In the genomic region with DNA sequence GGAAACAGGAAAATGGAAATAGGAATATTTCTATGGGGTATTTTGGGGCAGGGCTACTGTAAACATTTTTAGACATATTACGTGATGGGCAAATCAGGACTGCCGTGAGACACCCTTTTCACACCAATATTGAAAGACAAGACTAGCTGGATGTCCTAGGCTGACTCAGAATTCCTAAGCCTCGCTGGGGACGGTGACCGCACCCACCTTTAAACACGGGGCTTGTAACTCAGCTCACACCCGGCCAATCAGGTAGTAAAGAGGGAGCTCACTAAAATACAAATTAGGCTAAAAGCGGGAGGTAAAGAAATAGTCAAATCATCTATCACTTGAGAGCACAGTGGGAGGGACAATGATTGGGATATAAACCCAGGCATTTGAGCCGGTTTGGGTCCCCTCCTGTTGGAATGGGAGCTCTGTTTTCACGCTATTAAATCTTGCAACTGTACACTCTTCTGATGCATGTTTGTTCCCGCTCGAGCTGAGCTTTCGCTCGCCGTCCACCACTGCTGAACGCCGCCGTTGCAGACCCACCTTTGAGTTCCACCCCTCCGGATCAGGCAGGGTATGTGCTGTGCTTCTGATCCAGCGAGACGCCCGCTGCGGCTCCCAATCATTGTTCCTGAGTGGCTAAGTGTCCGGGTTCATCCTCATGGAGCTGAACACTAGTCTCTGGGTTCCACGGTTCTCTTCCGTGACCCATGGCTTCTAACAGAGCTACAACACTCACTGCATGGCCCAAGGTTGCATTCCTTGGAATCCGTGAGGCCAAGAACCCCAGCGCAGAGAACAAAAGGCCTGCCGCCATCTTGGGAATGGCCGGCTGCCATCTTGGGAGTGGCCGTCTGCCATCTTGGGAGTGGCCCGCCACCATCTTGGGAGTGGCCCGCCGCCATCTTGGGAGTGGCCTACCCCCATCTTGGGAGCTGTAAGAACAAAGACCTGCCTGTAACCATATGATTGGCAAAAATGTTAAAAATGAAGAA, we compare ENCODE assay signal across 2 cellular contexts.
TF ChIP-seq lines count a peak whose summit lies in the region.

No MANE protein-coding gene starts in this region.

TF ChIP-seq in A549, 52 proteins besides CTCF, POLR2A, EP300 and RAD21:
- TF ChIP-seq EHMT2 (IDR thresholded peaks at IDR 0.05; ENCODE audit: low read depth) (no peak), TP53 (CRISPR knock-in tag; IDR thresholded peaks at IDR 0.05) (0 out of 2 replicates have a peak, but pooled peaks have one; percentile 35)

TF ChIP-seq in GM12878, 131 proteins besides CTCF, POLR2A, EP300 and RAD21:
- TF ChIP-seq FOS (IDR thresholded peaks at IDR 0.05; ENCODE audit: borderline replicate concordance, extremely low read depth, insufficient read length) (no peak), TCF7 (IDR thresholded peaks at IDR 0.05; ENCODE audit: borderline replicate concordance) (no peak), YY1 (IDR thresholded peaks at IDR 0.05; ENCODE audit: low read depth, low read length) (peak; percentile 97), SIX5 (IDR thresholded peaks at IDR 0.05; ENCODE audit: low read depth, low read length, severe bottlenecking) (no peak), TCF12 (IDR thresholded peaks at IDR 0.05; ENCODE audit: low read depth, low read length) (no peak)
- TF ChIP-seq, protein P1, sequence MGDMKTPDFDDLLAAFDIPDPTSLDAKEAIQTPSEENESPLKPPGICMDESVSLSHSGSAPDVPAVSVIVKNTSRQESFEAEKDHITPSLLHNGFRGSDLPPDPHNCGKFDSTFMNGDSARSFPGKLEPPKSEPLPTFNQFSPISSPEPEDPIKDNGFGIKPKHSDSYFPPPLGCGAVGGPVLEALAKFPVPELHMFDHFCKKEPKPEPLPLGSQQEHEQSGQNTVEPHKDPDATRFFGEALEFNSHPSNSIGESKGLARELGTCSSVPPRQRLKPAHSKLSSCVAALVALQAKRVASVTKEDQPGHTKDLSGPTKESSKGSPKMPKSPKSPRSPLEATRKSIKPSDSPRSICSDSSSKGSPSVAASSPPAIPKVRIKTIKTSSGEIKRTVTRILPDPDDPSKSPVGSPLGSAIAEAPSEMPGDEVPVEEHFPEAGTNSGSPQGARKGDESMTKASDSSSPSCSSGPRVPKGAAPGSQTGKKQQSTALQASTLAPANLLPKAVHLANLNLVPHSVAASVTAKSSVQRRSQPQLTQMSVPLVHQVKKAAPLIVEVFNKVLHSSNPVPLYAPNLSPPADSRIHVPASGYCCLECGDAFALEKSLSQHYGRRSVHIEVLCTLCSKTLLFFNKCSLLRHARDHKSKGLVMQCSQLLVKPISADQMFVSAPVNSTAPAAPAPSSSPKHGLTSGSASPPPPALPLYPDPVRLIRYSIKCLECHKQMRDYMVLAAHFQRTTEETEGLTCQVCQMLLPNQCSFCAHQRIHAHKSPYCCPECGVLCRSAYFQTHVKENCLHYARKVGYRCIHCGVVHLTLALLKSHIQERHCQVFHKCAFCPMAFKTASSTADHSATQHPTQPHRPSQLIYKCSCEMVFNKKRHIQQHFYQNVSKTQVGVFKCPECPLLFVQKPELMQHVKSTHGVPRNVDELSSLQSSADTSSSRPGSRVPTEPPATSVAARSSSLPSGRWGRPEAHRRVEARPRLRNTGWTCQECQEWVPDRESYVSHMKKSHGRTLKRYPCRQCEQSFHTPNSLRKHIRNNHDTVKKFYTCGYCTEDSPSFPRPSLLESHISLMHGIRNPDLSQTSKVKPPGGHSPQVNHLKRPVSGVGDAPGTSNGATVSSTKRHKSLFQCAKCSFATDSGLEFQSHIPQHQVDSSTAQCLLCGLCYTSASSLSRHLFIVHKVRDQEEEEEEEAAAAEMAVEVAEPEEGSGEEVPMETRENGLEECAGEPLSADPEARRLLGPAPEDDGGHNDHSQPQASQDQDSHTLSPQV (IDR thresholded peaks at IDR 0.05) = 0 out of 2 replicates have a peak, but pooled peaks have one; percentile 16
- TF ChIP-seq, protein P2, sequence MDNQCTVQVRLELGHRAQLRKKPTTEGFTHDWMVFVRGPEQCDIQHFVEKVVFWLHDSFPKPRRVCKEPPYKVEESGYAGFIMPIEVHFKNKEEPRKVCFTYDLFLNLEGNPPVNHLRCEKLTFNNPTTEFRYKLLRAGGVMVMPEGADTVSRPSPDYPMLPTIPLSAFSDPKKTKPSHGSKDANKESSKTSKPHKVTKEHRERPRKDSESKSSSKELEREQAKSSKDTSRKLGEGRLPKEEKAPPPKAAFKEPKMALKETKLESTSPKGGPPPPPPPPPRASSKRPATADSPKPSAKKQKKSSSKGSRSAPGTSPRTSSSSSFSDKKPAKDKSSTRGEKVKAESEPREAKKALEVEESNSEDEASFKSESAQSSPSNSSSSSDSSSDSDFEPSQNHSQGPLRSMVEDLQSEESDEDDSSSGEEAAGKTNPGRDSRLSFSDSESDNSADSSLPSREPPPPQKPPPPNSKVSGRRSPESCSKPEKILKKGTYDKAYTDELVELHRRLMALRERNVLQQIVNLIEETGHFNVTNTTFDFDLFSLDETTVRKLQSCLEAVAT (IDR thresholded peaks at IDR 0.05) = no peak
